8 cellular contexts compared by ENCODE assay signal in the genomic region with DNA sequence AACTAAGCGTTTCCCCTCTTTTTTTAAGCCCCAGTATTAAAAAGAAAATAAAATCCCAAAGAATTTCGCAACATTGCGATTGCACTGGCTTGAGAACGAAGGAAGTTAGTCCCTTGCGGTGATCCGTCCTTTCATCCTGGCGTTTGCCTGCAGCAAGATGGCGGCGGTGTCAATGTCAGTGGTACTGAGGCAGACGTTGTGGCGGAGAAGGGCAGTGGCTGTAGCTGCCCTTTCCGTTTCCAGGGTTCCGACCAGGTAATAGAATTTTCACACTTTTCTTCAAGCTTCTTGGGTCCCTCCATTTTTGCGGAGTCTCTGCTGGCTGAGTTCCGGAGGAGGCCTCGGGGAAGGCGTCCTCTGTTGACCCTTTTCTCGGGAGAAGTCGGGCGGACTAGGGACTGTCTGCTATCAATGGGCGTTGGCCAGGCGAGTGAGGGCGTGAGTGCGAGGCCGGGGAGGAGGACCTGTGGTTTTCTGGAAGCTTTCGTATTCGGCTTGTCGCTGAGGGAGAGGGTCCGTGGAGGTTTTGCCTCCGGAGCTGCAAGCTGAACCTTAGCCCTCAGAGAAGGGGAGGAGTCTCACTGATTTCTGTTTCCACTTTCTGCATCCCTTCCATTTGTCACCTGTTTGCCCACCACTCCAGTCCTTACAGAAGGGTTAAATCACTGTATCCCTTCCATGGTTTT.
DNase-seq lines count a peak whose midpoint lies in the region; ATAC-seq lines count a peak whose summit lies in the region.

A gene (plus strand): TSS at position 134 of the 686 bp plus-strand sequence. CDS start 24 bp downstream, at position 158.

- DNase-seq in ACHN (peak; percentile 82), NCI-H2227 treated with DMSO at 0.1 percent for 48 hours (lab: John Stamatoyannopoulos, UW) (peak; percentile 59), islet precursor cell (peak; percentile 89)
- DNase-seq in activated CD4-positive, CD25-positive, alpha-beta regulatory T cell treated with anti-CD3 and anti-CD28 coated beads, Interleukin-2, amount 50 U/mL, for 16 hours (ENCODE audit: low read depth, low spot score), result peak; percentile 47
- peak; percentile 37 to 60 for DNase-seq in central memory CD8-positive, alpha-beta T cell (ENCODE audit: low spot score in 2 of 2)
- DNase-seq in stimulated activated CD4-positive, alpha-beta T cell treated with anti-CD3 and anti-CD28 coated beads, Interleukin-12 subunit alpha, Interleukin-12 subunit beta, amount 100 ng/mL, for 48 hours (ENCODE audit: low read depth in 2 of 3, low spot score in 1 of 3), result peak; percentile 59 to 81 (median 79)

- peaks cover 33% of the 10 kb centered on the region for H3K27me3 Mint-ChIP-seq in central memory CD8-positive, alpha-beta T cell

- H3K36me3 Mint-ChIP-seq in central memory CD8-positive, alpha-beta T cell (ENCODE audit: insufficient read depth), result peaks cover 6% of the 10 kb centered on the region

- ATAC-seq in GM18873 (IDR thresholded peaks at IDR 0.05; ENCODE audit: low FRiP score, unreplicated experiment) (peak; percentile 93), HG03139 (IDR thresholded peaks at IDR 0.05; ENCODE audit: unreplicated experiment) (peak; percentile 82)
- ATAC-seq in central memory CD8-positive, alpha-beta T cell (replicated peaks; ENCODE audit: extremely low read depth, poor library complexity, severe bottlenecking), result peak; percentile 78

- H3K4me1 Mint-ChIP-seq in central memory CD8-positive, alpha-beta T cell, result peaks cover 47% of the 10 kb centered on the region

- no peaks in the 10 kb centered on the region for H3K9me3 Mint-ChIP-seq in central memory CD8-positive, alpha-beta T cell

- peak within 1 kb of the TSS; percentile 96 for H3K27ac Mint-ChIP-seq in central memory CD8-positive, alpha-beta T cell (ENCODE audit: low read depth)

- peak within 1 kb of the TSS; percentile 98 for H3K4me3 Mint-ChIP-seq in central memory CD8-positive, alpha-beta T cell

- in situ Hi-C loops in ACHN (cut with HindIII; ENCODE audit: low pct_ligation_motif_present, low pct_unique_long_range_greater_than_20kb, low sequenced_read_pairs), result no loop called here

Comparison
In these comparisons a context has a peak if more than half of its experiments do, and no peak if none do; other contexts are left out.
1. Peak in every context shown above with its lines: DNase-seq and ATAC-seq.